Comparison of ENCODE assay signal across 1 cellular context in genomic region chr10:84404783-84405182, GRCh38.
TF ChIP-seq lines count a peak whose summit lies in the region.

No MANE protein-coding gene starts in this region.

TF ChIP-seq in HepG2, 621 proteins besides CTCF, POLR2A, EP300 and RAD21 (continued from another document):
- TF ChIP-seq FOXP1 (IDR thresholded peaks at IDR 0.05), result no peak
- no peak for TF ChIP-seq FOXP1 (CRISPR knock-in tag; IDR thresholded peaks at IDR 0.05)
- no peak for TF ChIP-seq ZNF280D (CRISPR knock-in tag; IDR thresholded peaks at IDR 0.05)
- TF ChIP-seq, protein P1, sequence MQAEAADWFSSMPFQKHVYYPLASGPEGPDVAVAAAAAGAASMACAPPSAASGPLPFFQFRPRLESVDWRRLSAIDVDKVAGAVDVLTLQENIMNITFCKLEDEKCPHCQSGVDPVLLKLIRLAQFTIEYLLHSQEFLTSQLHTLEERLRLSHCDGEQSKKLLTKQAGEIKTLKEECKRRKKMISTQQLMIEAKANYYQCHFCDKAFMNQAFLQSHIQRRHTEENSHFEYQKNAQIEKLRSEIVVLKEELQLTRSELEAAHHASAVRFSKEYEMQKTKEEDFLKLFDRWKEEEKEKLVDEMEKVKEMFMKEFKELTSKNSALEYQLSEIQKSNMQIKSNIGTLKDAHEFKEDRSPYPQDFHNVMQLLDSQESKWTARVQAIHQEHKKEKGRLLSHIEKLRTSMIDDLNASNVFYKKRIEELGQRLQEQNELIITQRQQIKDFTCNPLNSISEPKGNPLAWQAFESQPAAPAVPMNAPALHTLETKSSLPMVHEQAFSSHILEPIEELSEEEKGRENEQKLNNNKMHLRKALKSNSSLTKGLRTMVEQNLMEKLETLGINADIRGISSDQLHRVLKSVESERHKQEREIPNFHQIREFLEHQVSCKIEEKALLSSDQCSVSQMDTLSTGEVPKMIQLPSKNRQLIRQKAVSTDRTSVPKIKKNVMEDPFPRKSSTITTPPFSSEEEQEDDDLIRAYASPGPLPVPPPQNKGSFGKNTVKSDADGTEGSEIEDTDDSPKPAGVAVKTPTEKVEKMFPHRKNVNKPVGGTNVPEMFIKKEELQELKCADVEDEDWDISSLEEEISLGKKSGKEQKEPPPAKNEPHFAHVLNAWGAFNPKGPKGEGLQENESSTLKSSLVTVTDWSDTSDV (CRISPR knock-in tag; IDR thresholded peaks at IDR 0.05), result no peak
